Comparison of ENCODE assay signal across 26 cellular contexts in the genomic region with DNA sequence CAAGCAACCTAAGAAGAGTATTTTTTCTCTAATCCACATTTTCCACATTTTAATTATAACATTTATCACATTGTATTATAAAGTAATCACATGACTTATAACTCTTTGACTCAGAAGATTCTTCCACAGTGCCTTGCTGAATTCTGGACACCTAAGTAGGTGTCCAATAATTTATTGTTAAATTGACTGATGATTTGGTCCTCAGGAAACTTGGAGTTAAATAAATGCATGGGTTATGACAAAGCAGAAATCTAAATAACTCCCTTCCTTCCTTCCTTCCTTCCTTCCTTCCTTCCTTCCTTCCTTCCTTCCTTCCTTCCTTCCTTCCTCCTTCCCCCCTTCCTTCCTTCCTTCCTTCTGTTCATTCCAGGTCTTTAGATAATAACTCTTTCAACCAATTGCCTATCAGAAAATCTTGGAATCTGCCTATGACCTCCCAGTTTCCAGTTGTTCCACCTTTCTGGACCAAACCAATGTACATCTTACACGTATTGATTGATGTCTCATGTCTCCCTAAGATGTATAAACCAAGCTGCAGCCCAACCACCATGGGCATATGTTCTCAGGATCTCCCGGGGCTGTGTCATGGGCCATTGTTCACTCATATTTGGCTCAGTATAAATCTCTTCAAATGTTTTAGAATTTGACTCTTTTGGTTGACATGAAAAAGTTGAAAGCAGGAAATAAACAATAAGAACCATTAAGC.
"Had no signal": no experiment of that assay in that cellular context is flagged by ENCODE, and none has a peak within 500 bp of the region (broad histone marks: within the 10 kb centered on the region; RNA-seq: fewer than 3 reads in every experiment).

No MANE protein-coding gene starts in this region.

- ATAC-seq: left colon; left lung; lower lobe of right lung; naive thymus-derived CD8-positive, alpha-beta T cell; pancreas; right cardiac atrium; sciatic nerve had no signal

- H3K4me1 Mint-ChIP-seq: nephron, neural crest cell had no signal

- H3K27me3 Mint-ChIP-seq: naive thymus-derived CD8-positive, alpha-beta T cell; stimulated activated naive CD8-positive, alpha-beta T cell treated with anti-CD3 and anti-CD28 coated beads, Interleukin-15, Interleukin-2, amounts not matched to agents 100 ng/mL and 50 ng/mL, for 24 hours had no signal

- H3K4me3 Mint-ChIP-seq: immature natural killer cell; naive thymus-derived CD8-positive, alpha-beta T cell; nephron; neural crest cell; stimulated activated naive CD8-positive, alpha-beta T cell treated with anti-CD3 and anti-CD28 coated beads, Interleukin-15, Interleukin-2, amounts not matched to agents 100 ng/mL and 50 ng/mL, for 24 hours had no signal

- H3K9me3 ChIP-seq: lower lobe of right lung, pancreas, prostate gland, suprapubic skin, thoracic aorta, upper lobe of right lung had no signal

- H3K4me3 ChIP-seq: left lung, lower lobe of right lung, pancreas, prostate gland, skin epidermis, suprapubic skin, thoracic aorta, tibial artery, upper lobe of right lung had no signal

- H3K27ac ChIP-seq: left lung, lower lobe of right lung, pancreas, prostate gland, skin epidermis, suprapubic skin, thoracic aorta, tibial artery, upper lobe of right lung had no signal

- H3K36me3 ChIP-seq: left lung, lower lobe of right lung, pancreas, prostate gland, suprapubic skin, thoracic aorta, tibial artery, upper lobe of right lung had no signal

- H3K27ac Mint-ChIP-seq: immature natural killer cell; nephron; stimulated activated naive CD8-positive, alpha-beta T cell treated with anti-CD3 and anti-CD28 coated beads, Interleukin-15, Interleukin-2, amounts not matched to agents 100 ng/mL and 50 ng/mL, for 24 hours had no signal

- H3K4me1 ChIP-seq: lower lobe of right lung, pancreas, prostate gland, suprapubic skin, tibial artery, upper lobe of right lung had no signal

- DNase-seq: immature natural killer cell; kidney; left colon; left lung; lower lobe of right lung; naive thymus-derived CD8-positive, alpha-beta T cell; nucleus accumbens; pancreas; posterior cingulate gyrus; retina; right cardiac atrium; stimulated activated CD4-positive, alpha-beta T cell treated with anti-CD3 and anti-CD28 coated beads, Interleukin-12 subunit alpha, Interleukin-12 subunit beta, amount 100 ng/mL, for 4 hours; stimulated activated CD4-positive, alpha-beta T cell treated with anti-CD3 and anti-CD28 coated beads, Interleukin-15, amount 100 ng/mL, for 24 hours; stimulated activated CD4-positive, alpha-beta T cell treated with anti-CD3 and anti-CD28 coated beads, Interleukin-2, amount 100 ng/mL, for 24 hours; stimulated activated CD4-positive, alpha-beta T cell treated with anti-CD3 and anti-CD28 coated beads, Interleukin-4, amount 100 ng/mL, for 1 hour; stimulated activated naive CD4-positive, alpha-beta T cell; tibial artery; upper lobe of right lung had no signal
